In genomic region chr14:98233656-98234055, GRCh38 we compare ENCODE assay signal across 1 cellular context.
TF ChIP-seq lines count a peak whose summit lies in the region.

No MANE protein-coding gene starts in this region.

TF ChIP-seq in WTC11, 78 proteins besides CTCF, POLR2A, EP300 and RAD21 (continued from another document):
- TF ChIP-seq E2F1 (CRISPR knock-in tag; IDR thresholded peaks at IDR 0.05) = no peak
- no peak for TF ChIP-seq ERG (CRISPR knock-in tag; IDR thresholded peaks at IDR 0.05)
- no peak for TF ChIP-seq HMGXB4 (CRISPR knock-in tag; IDR thresholded peaks at IDR 0.05)
